1 cellular context compared by ENCODE assay signal in the genomic region with DNA sequence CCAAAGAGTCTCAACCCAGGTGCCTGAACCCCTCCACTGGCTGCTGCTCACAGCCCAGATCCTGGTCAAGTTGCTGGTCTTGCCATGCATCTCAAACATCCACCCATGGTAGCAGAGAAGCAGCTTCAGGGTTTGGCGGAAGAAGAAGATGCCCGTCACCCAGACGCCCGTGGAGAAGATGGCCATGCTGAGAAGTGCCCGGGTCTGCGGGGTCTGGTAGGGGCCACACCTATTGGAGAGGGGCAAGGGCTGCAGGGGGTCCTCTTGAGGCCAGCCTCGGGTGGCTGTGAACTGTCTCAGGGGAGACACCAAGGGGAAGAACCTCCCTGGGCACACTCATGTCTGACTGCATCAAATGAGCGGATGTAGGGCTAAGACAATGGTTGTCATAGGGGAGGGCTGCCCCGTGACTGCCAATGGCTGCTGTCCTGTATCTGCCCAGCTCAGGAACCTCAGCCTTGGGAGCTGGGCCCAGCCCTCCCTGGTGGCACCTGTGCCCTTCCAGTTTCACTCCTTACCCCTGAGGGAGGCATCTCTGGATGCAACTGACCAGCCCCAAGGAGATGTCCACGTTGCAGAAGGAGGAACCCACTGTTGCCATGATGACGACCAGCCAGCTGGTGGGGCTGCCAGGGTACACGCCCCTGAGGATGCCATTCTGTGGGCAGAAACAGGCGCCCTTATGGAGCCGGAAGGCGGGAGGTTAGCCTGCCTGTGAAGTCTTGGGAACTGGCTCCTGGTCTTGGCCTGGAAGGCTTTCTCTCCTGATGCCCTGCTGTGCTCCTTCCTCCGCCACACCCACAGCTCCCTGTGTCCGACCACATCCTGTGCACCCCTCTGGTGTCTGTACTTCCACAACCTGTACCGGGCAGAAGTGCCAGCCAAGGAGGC.
TF ChIP-seq lines count a peak whose summit lies in the region.

No MANE protein-coding gene starts in this region.

TF ChIP-seq in WTC11, 78 proteins besides CTCF, POLR2A, EP300 and RAD21:
- TF ChIP-seq ZNF423 (CRISPR knock-in tag; IDR thresholded peaks at IDR 0.05) = no peak
- TF ChIP-seq, protein P1, sequence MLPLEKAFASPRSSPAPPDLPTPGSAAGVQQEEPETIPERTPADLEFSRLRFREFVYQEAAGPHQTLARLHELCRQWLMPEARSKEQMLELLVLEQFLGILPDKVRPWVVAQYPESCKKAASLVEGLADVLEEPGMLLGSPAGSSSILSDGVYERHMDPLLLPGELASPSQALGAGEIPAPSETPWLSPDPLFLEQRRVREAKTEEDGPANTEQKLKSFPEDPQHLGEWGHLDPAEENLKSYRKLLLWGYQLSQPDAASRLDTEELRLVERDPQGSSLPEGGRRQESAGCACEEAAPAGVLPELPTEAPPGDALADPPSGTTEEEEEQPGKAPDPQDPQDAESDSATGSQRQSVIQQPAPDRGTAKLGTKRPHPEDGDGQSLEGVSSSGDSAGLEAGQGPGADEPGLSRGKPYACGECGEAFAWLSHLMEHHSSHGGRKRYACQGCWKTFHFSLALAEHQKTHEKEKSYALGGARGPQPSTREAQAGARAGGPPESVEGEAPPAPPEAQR (CRISPR knock-in tag; IDR thresholded peaks at IDR 0.05) = no peak
- no peak for TF ChIP-seq TEAD4 (CRISPR knock-in tag; IDR thresholded peaks at IDR 0.05)
- no peak for TF ChIP-seq GABPB1 (CRISPR knock-in tag; IDR thresholded peaks at IDR 0.05)
- no peak for TF ChIP-seq SOX15 (CRISPR knock-in tag; IDR thresholded peaks at IDR 0.05)
- TF ChIP-seq IRF2 (CRISPR knock-in tag; IDR thresholded peaks at IDR 0.05; ENCODE audit: borderline replicate concordance, low read depth) = no peak
- TF ChIP-seq, protein P2, sequence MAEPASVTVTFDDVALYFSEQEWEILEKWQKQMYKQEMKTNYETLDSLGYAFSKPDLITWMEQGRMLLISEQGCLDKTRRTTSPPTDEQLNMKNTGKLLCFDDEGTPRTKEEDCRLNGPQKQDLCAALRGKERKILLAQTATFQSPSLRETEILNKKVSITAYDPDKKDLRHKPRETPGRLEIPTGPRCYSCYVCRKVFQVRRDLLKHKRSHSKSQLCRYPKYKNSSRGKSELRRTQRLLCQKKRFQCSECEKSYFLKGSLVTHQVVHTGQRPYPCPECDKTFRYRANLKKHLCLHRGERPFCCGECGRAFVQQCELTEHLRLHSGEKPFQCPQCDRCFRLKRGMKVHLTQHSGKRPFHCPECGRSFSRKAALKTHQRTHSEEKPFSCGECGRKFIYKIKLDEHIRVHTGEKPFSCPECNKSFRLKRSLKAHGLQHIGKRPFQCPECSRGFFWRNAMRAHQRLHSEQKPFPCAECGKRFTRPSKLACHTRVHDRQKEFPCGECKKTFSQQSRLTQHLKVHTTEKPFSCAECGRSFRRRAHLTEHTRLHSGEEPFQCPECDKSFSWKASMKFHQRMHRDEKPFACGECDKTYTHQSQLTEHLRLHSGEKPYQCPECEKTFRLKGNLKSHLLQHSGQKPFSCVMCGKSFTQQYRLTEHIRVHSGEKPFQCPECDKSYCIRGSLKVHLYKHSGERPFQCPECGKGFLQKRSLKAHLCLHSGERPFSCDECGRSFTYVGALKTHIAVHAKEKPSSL (CRISPR knock-in tag; conservative IDR thresholded peaks at IDR 0.05) = no peak
- TF ChIP-seq FOXJ3 (CRISPR knock-in tag; IDR thresholded peaks at IDR 0.05; ENCODE audit: borderline replicate concordance) = no peak
- TF ChIP-seq, protein P3, sequence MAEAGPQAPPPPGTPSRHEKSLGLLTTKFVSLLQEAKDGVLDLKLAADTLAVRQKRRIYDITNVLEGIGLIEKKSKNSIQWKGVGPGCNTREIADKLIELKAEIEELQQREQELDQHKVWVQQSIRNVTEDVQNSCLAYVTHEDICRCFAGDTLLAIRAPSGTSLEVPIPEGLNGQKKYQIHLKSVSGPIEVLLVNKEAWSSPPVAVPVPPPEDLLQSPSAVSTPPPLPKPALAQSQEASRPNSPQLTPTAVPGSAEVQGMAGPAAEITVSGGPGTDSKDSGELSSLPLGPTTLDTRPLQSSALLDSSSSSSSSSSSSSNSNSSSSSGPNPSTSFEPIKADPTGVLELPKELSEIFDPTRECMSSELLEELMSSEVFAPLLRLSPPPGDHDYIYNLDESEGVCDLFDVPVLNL (CRISPR knock-in tag; IDR thresholded peaks at IDR 0.05; ENCODE audit: borderline replicate concordance, low read depth) = no peak
- TF ChIP-seq, protein P4, sequence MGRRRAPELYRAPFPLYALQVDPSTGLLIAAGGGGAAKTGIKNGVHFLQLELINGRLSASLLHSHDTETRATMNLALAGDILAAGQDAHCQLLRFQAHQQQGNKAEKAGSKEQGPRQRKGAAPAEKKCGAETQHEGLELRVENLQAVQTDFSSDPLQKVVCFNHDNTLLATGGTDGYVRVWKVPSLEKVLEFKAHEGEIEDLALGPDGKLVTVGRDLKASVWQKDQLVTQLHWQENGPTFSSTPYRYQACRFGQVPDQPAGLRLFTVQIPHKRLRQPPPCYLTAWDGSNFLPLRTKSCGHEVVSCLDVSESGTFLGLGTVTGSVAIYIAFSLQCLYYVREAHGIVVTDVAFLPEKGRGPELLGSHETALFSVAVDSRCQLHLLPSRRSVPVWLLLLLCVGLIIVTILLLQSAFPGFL (CRISPR knock-in tag; IDR thresholded peaks at IDR 0.05; ENCODE audit: borderline replicate concordance) = no peak
- no peak for TF ChIP-seq TCF7 (CRISPR knock-in tag; IDR thresholded peaks at IDR 0.05; ENCODE audit: low read depth)
- TF ChIP-seq, protein P5, sequence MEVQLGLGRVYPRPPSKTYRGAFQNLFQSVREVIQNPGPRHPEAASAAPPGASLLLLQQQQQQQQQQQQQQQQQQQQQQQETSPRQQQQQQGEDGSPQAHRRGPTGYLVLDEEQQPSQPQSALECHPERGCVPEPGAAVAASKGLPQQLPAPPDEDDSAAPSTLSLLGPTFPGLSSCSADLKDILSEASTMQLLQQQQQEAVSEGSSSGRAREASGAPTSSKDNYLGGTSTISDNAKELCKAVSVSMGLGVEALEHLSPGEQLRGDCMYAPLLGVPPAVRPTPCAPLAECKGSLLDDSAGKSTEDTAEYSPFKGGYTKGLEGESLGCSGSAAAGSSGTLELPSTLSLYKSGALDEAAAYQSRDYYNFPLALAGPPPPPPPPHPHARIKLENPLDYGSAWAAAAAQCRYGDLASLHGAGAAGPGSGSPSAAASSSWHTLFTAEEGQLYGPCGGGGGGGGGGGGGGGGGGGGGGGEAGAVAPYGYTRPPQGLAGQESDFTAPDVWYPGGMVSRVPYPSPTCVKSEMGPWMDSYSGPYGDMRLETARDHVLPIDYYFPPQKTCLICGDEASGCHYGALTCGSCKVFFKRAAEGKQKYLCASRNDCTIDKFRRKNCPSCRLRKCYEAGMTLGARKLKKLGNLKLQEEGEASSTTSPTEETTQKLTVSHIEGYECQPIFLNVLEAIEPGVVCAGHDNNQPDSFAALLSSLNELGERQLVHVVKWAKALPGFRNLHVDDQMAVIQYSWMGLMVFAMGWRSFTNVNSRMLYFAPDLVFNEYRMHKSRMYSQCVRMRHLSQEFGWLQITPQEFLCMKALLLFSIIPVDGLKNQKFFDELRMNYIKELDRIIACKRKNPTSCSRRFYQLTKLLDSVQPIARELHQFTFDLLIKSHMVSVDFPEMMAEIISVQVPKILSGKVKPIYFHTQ (CRISPR knock-in tag; IDR thresholded peaks at IDR 0.05) = no peak
- no peak for TF ChIP-seq NR3C1 (CRISPR knock-in tag; conservative IDR thresholded peaks at IDR 0.05; ENCODE audit: low read depth)
- TF ChIP-seq, protein P6, sequence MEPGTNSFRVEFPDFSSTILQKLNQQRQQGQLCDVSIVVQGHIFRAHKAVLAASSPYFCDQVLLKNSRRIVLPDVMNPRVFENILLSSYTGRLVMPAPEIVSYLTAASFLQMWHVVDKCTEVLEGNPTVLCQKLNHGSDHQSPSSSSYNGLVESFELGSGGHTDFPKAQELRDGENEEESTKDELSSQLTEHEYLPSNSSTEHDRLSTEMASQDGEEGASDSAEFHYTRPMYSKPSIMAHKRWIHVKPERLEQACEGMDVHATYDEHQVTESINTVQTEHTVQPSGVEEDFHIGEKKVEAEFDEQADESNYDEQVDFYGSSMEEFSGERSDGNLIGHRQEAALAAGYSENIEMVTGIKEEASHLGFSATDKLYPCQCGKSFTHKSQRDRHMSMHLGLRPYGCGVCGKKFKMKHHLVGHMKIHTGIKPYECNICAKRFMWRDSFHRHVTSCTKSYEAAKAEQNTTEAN (CRISPR knock-in tag; IDR thresholded peaks at IDR 0.05) = no peak
- TF ChIP-seq, protein P7, sequence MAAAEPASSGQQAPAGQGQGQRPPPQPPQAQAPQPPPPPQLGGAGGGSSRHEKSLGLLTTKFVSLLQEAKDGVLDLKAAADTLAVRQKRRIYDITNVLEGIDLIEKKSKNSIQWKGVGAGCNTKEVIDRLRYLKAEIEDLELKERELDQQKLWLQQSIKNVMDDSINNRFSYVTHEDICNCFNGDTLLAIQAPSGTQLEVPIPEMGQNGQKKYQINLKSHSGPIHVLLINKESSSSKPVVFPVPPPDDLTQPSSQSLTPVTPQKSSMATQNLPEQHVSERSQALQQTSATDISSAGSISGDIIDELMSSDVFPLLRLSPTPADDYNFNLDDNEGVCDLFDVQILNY (CRISPR knock-in tag; IDR thresholded peaks at IDR 0.05) = no peak
- TF ChIP-seq, protein P8, sequence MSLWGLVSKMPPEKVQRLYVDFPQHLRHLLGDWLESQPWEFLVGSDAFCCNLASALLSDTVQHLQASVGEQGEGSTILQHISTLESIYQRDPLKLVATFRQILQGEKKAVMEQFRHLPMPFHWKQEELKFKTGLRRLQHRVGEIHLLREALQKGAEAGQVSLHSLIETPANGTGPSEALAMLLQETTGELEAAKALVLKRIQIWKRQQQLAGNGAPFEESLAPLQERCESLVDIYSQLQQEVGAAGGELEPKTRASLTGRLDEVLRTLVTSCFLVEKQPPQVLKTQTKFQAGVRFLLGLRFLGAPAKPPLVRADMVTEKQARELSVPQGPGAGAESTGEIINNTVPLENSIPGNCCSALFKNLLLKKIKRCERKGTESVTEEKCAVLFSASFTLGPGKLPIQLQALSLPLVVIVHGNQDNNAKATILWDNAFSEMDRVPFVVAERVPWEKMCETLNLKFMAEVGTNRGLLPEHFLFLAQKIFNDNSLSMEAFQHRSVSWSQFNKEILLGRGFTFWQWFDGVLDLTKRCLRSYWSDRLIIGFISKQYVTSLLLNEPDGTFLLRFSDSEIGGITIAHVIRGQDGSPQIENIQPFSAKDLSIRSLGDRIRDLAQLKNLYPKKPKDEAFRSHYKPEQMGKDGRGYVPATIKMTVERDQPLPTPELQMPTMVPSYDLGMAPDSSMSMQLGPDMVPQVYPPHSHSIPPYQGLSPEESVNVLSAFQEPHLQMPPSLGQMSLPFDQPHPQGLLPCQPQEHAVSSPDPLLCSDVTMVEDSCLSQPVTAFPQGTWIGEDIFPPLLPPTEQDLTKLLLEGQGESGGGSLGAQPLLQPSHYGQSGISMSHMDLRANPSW (CRISPR knock-in tag; conservative IDR thresholded peaks at IDR 0.05; ENCODE audit: low read depth) = no peak
